14 cellular contexts compared by ENCODE assay signal in the genomic region with DNA sequence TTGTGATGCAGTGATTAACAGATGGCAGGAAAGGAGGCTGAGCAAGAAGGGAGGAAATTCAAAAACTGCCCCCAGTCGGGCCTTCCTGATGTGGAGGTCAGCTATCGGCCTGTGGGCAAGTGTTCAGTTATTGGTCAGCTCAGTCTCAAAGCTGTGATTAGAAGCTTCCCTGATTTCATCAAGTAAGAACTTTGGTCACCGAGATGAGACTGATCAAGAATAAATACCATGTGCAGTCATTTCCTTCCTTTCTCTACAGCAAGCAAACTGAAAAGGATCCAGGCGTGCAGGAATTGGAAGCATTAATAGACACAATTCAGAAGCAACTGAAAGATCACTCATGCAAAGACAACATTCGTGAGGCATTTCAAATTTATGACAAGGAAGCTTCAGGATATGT.
DNase-seq lines count a peak whose midpoint lies in the region; ATAC-seq and TF ChIP-seq lines count a peak whose summit lies in the region.
"Had no signal": no experiment of that assay in that cellular context is flagged by ENCODE, and none has a peak within 500 bp of the region (broad histone marks: within the 10 kb centered on the region; RNA-seq: fewer than 3 reads in every experiment).

No MANE protein-coding gene starts in this region.

- H3K4me2 ChIP-seq in Loucy (ENCODE audit: low read depth, low read length, poor library complexity, severe bottlenecking), result peak overlapping the region; percentile 38

- H3K4me3 ChIP-seq in Loucy (ENCODE audit: low read length, poor library complexity, severe bottlenecking) (no peak overlapping the region), foreskin fibroblast (ENCODE audit: low read depth in 1 of 2, low read length in 2 of 2) (no peak overlapping the region)

- ATAC-seq in HG03457 (IDR thresholded peaks at IDR 0.05; ENCODE audit: unreplicated experiment), result no peak
- ATAC-seq: PC-3 had no signal

- H3K36me3 ChIP-seq in Loucy (ENCODE audit: insufficient read depth, low read length), result no peaks in the 10 kb centered on the region

- peaks cover 29% of the 10 kb centered on the region for H3K4me1 ChIP-seq in Loucy (ENCODE audit: insufficient read depth, low read length, poor library complexity, severe bottlenecking)

- DNase-seq in ELR (ENCODE audit: low read depth) (peak; percentile 68), dermis blood vessel endothelial cell (peak; percentile 88), pulmonary artery endothelial cell (ENCODE audit: low read depth, low spot score) (peak; percentile 43), NCI-H2196 treated with DMSO at 0.1 percent for 48 hours (lab: John Stamatoyannopoulos, UW; ENCODE audit: unreplicated experiment) (no peak), foreskin fibroblast (no peak)
- DNase-seq: ACHN, HCEC 1CT, KBM-7, NCI-H1048, NCI-H226, NCI-H526 treated with DMSO at 0.1 percent for 48 hours, PC-3 had no signal

- no peaks in the 10 kb centered on the region for H3F3A ChIP-seq in Loucy (ENCODE audit: low read depth)

- H3K27me3 ChIP-seq in Loucy (ENCODE audit: insufficient read depth, low read length, poor library complexity, severe bottlenecking), result no peaks in the 10 kb centered on the region

- H3K79me2 ChIP-seq in Loucy (ENCODE audit: insufficient read depth, low read length), result no peaks in the 10 kb centered on the region

- H3K9me2 ChIP-seq in Loucy (replicated peaks; ENCODE audit: low read depth, low read length), result no peaks in the 10 kb centered on the region

- H3K9ac ChIP-seq in Loucy (ENCODE audit: low read depth, low read length, poor library complexity, severe bottlenecking), result no peak overlapping the region

- no peaks in the 10 kb centered on the region for H4K20me1 ChIP-seq in Loucy (ENCODE audit: insufficient read depth, low read length, poor library complexity, severe bottlenecking)

- H2AFZ ChIP-seq in Loucy (ENCODE audit: low read length), result no peak overlapping the region

- no peak for TF ChIP-seq CTCF in Loucy (conservative IDR thresholded peaks at IDR 0.05; ENCODE audit: low read length)
- TF ChIP-seq CTCF in foreskin fibroblast (IDR thresholded peaks at IDR 0.05; ENCODE audit: low read depth, low read length), result no peak

- H3K9me3 ChIP-seq in Loucy (ENCODE audit: insufficient read depth, low read depth, low read length), result no peaks in the 10 kb centered on the region

Comparison
In these comparisons a context has a peak if more than half of its experiments do, and no peak if none do; other contexts are left out.
1. DNase-seq: peak in ELR (single experiment), dermis blood vessel endothelial cell (single experiment) and pulmonary artery endothelial cell (single experiment); none in NCI-H2196 treated with DMSO at 0.1 percent for 48 hours (single experiment) and foreskin fibroblast (0 of 2).